In the genomic region with DNA sequence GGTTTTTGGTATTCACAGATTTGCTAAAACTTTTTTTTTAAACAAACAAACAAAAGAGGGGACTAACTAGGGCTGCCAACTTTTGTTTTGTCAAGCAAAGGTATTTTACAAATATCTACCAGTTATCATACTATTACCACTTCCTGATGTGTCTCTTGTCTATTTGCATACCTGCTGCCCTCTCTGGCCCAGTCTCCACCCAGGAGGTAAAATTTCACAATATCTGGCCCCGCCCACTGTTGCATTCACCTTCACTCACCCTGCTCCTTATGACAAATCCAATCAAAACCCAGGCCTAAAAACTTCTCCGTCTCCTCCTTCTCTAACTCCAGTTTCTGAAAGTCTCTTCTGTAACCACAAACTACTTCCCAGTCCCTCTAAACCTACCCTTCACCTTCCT, we compare ENCODE assay signal across 1 cellular context.
TF ChIP-seq lines count a peak whose summit lies in the region.

No MANE protein-coding gene starts in this region.

TF ChIP-seq in SK-N-SH, 30 proteins besides CTCF, POLR2A, EP300 and RAD21 (continued from another document):
- TF ChIP-seq, protein P1, sequence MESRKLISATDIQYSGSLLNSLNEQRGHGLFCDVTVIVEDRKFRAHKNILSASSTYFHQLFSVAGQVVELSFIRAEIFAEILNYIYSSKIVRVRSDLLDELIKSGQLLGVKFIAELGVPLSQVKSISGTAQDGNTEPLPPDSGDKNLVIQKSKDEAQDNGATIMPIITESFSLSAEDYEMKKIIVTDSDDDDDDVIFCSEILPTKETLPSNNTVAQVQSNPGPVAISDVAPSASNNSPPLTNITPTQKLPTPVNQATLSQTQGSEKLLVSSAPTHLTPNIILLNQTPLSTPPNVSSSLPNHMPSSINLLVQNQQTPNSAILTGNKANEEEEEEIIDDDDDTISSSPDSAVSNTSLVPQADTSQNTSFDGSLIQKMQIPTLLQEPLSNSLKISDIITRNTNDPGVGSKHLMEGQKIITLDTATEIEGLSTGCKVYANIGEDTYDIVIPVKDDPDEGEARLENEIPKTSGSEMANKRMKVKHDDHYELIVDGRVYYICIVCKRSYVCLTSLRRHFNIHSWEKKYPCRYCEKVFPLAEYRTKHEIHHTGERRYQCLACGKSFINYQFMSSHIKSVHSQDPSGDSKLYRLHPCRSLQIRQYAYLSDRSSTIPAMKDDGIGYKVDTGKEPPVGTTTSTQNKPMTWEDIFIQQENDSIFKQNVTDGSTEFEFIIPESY (IDR thresholded peaks at IDR 0.05; ENCODE audit: borderline replicate concordance, low read depth), result no peak
- TF ChIP-seq TAF1 (IDR thresholded peaks at IDR 0.05; ENCODE audit: borderline replicate concordance, low read depth, low read length) (no peak), FOSL2 (IDR thresholded peaks at IDR 0.05; ENCODE audit: borderline replicate concordance, low read depth) (no peak), MXI1 (IDR thresholded peaks at IDR 0.05; ENCODE audit: low read depth, low read length) (no peak), NFIC (IDR thresholded peaks at IDR 0.05; ENCODE audit: borderline replicate concordance) (no peak)
- TF ChIP-seq, protein P2, sequence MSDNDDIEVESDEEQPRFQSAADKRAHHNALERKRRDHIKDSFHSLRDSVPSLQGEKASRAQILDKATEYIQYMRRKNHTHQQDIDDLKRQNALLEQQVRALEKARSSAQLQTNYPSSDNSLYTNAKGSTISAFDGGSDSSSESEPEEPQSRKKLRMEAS (IDR thresholded peaks at IDR 0.05; ENCODE audit: low read depth), result no peak
